8 cellular contexts compared by ENCODE assay signal in the genomic region with DNA sequence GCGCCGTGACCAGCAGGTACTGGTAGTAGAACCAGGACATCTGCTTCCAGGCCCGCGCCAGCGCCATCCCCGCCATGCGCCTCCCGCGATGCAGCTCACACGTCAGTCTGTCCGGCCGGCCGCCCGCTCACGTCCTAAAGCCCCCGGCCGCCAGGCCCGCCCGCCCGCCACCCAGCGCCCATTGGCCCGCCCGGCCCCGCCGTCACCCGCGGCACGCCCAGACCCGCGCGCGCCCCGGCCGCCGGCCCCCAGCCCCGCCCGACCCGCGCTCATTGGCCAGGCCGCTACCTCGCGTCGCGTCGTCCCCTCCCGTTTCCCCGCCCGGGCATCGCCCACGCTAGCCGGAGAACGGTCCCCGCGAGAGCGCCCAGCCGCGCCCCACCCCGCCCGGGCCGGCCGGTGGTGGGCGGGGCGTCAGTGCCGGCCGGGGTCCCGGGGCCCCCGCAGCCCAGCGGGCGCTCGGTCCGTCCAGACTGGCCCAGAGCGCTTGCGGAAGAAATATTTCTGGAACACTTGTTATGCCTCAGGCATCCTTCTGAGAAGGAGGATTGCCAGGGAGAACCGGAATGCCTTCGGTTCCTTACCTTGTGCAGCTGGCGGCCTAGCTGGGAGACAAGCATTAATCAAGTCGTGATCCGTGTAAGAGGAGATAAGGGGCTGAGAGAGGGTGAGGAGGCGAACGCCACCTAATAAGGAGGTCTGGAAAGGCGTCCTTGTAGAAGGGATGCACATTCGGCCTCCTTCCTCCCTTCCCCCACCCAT. TPM values are rescaled to one million over a fixed set of nuclear protein-coding genes. Genes with fewer than 3 reads are reported as not detected.
DNase-seq lines count a peak whose midpoint lies in the region; ATAC-seq and TF ChIP-seq lines count a peak whose summit lies in the region.

Gene SPTSSA (minus strand): TSS at position 109 of the 762 bp plus-strand sequence. CDS start 33 bp downstream, at position 76.

- H3K27ac ChIP-seq in DOHH2 (ENCODE audit: low read depth, low read length): no peak within 1 kb of the TSS
- peak within 1 kb of the TSS; percentile 97 for H3K27ac ChIP-seq in GM23338 (ENCODE audit: low read depth)

- DNase-seq in GM23338 (ENCODE audit: low spot score): peak; percentile 91
- peak; percentile 80 to 82 for DNase-seq in Kasumi-1 (lab: John Stamatoyannopoulos, UW)
- DNase-seq in RKO (ENCODE audit: low spot score): peak; percentile 88
- peak; percentile 68 to 86 for DNase-seq in activated T-helper 1 cell treated with anti-CD3 and anti-CD28 coated beads, Interleukin-2, amount 50 U/mL, for 16 hours (ENCODE audit: low read depth in 1 of 2, low spot score in 1 of 2)
- DNase-seq in fibroblast of gingiva (ENCODE audit: low read depth): peak; percentile 92
- DNase-seq in naive thymus-derived CD8-positive, alpha-beta T cell: peak; percentile 70 to 91 (median 80)
- peak; percentile 67 to 81 (median 74) for DNase-seq in stimulated activated naive CD4-positive, alpha-beta T cell (lab: John Stamatoyannopoulos, UW)

- H3K27ac Mint-ChIP-seq in GM23338: peak within 1 kb of the TSS; percentile 95
- H3K27ac Mint-ChIP-seq in naive thymus-derived CD8-positive, alpha-beta T cell: peak within 1 kb of the TSS; percentile 60 to 95 (median 90)

- H2AFZ ChIP-seq in GM23338: peak within 1 kb of the TSS; percentile 99

- H3K4me1 ChIP-seq in DOHH2 (ENCODE audit: control insufficient read depth, low read length) (peaks cover 31% of the 10 kb centered on the region), GM23338 (ENCODE audit: insufficient read depth) (peaks cover 13% of the 10 kb centered on the region)

- H3K9me3 ChIP-seq in DOHH2 (ENCODE audit: control insufficient read depth, insufficient read depth, low read length): no peaks in the 10 kb centered on the region

- H3K4me3 ChIP-seq in DOHH2 (ENCODE audit: low read length) (peak within 1 kb of the TSS; percentile 76), GM23338 (peak within 1 kb of the TSS; percentile 91)

- peak; percentile 88 for ATAC-seq in GM23338
- peak; percentile 94 to 95 for ATAC-seq in naive thymus-derived CD8-positive, alpha-beta T cell

- H3K27me3 ChIP-seq in DOHH2 (ENCODE audit: control insufficient read depth, low read length) (no peaks in the 10 kb centered on the region), GM23338 (ENCODE audit: insufficient read depth) (no peaks in the 10 kb centered on the region)

- H3K79me2 ChIP-seq in DOHH2 (ENCODE audit: control insufficient read depth, low read length) (peaks cover 47% of the 10 kb centered on the region), GM23338 (replicated peaks; ENCODE audit: insufficient read depth) (peaks cover 42% of the 10 kb centered on the region)

- H3K4me2 ChIP-seq in DOHH2 (ENCODE audit: low read length): peak within 1 kb of the TSS; percentile 82
- peak within 1 kb of the TSS; percentile 90 for H3K4me2 ChIP-seq in GM23338

- peaks cover 11% of the 10 kb centered on the region; the same call in 2 of the 3 replicates for H3K4me1 Mint-ChIP-seq in GM23338
- peaks cover 9 to 19% (median 17%) of the 10 kb centered on the region in 4 donors for H3K4me1 Mint-ChIP-seq in naive thymus-derived CD8-positive, alpha-beta T cell

- H3F3A ChIP-seq in DOHH2 (ENCODE audit: control insufficient read depth, insufficient read depth) (no peaks in the 10 kb centered on the region; the same call in 1 of the 2 replicates), GM23338 (replicated peaks; ENCODE audit: low read depth) (0 out of 2 replicates have a peak, but pooled peaks cover 7% of the 10 kb centered on the region)

- no peaks in the 10 kb centered on the region; the same call in 2 of the 3 replicates for H3K9me3 Mint-ChIP-seq in GM23338
- H3K9me3 Mint-ChIP-seq in naive thymus-derived CD8-positive, alpha-beta T cell: no peaks in the 10 kb centered on the region

- H3K36me3 Mint-ChIP-seq in GM23338 (ENCODE audit: low read depth): peaks cover 2% of the 10 kb centered on the region; the same call in 2 of the 3 replicates
- H3K36me3 Mint-ChIP-seq in naive thymus-derived CD8-positive, alpha-beta T cell: no peaks in the 10 kb centered on the region

- H3K27me3 Mint-ChIP-seq in GM23338 (ENCODE audit: insufficient read depth, low read depth, poor library complexity): peaks cover 4% of the 10 kb centered on the region
- H3K27me3 Mint-ChIP-seq in naive thymus-derived CD8-positive, alpha-beta T cell: no peaks in the 10 kb centered on the region

- H4K20me1 ChIP-seq in DOHH2 (ENCODE audit: control insufficient read depth, insufficient read depth, low read depth, low read length) (peaks cover 9% of the 10 kb centered on the region; the same call in 1 of the 2 replicates), GM23338 (replicated peaks; ENCODE audit: insufficient read depth) (peaks cover 9% of the 10 kb centered on the region; the same call in 1 of the 2 replicates)

- H3K4me3 Mint-ChIP-seq in GM23338: peak within 1 kb of the TSS; percentile 93
- peak within 1 kb of the TSS; percentile 79 to 96 (median 89) for H3K4me3 Mint-ChIP-seq in naive thymus-derived CD8-positive, alpha-beta T cell

- POLR2A ChIA-PET in naive thymus-derived CD8-positive, alpha-beta T cell (lab: Charles Lee): no interaction called here

- H3K36me3 ChIP-seq in DOHH2 (ENCODE audit: control insufficient read depth, low read length): peaks cover 3% of the 10 kb centered on the region
- H3K36me3 ChIP-seq in GM23338 (ENCODE audit: insufficient read depth): no peaks in the 10 kb centered on the region

- TF ChIP-seq CTCF in DOHH2 (IDR thresholded peaks at IDR 0.05; ENCODE audit: low read depth, low read length, poor library complexity, severe bottlenecking) (no peak), GM23338 (conservative IDR thresholded peaks at IDR 0.05; ENCODE audit: low read depth in 2 of 2) (no peak)

- H3K9me2 ChIP-seq in DOHH2 (replicated peaks; ENCODE audit: control insufficient read depth, low read length): no peaks in the 10 kb centered on the region
- peaks cover 14% of the 10 kb centered on the region; the same call in 1 of the 2 replicates for H3K9me2 ChIP-seq in GM23338 (ENCODE audit: insufficient read depth)

TF ChIP-seq in GM23338, 12 proteins besides CTCF, POLR2A, EP300 and RAD21:
- TF ChIP-seq POLR2AphosphoS5 (IDR thresholded peaks at IDR 0.05; ENCODE audit: low read depth) (peak; percentile 90), ZNF114 (CRISPR knock-in tag; IDR thresholded peaks at IDR 0.05) (no peak), CREB1 (CRISPR knock-in tag; IDR thresholded peaks at IDR 0.05; ENCODE audit: low read depth) (peak; percentile 63)
TF ChIP-seq in GM23338: peak in this region for 2.

RNA-seq across cellular contexts. Expression of gene SPTSSA, which starts in this region (rescaled TPM):
- 22.3 and 27.5 TPM in 2 replicates for total RNA-seq in GM23338 (2014; rRNA removed; shearing (Covaris generic))
- polyA plus RNA-seq in GM23338 (2016; fragmentation: Nextera tagmentation; extraction: Ambion mirVana): 33.5 and 36.4 TPM in 2 replicates
- 1 to 10 TPM; 3.9 to 4.0 TPM for total RNA-seq in naive thymus-derived CD8-positive, alpha-beta T cell
- polyA plus RNA-seq in naive thymus-derived CD8-positive, alpha-beta T cell: 10 to 100 TPM in 1 of 3 donors, 1 to 10 TPM in 2; 7.4 to 11.4 (median 8.4) TPM
